Comparison of ENCODE assay signal across 29 cellular contexts in genomic region chr6:146419576-146419975, GRCh38.
"Had no signal": no experiment of that assay in that cellular context is flagged by ENCODE, and none has a peak within 500 bp of the region (broad histone marks: within the 10 kb centered on the region; RNA-seq: fewer than 3 reads in every experiment).

No MANE protein-coding gene starts in this region.

- H3K27me3 ChIP-seq: adrenal gland, body of pancreas, breast epithelium, SJCRH30 had no signal

- H3K27ac ChIP-seq: adrenal gland, body of pancreas, breast epithelium, RWPE1, SJCRH30, SK-N-MC had no signal

- H3K36me3 ChIP-seq: adrenal gland, breast epithelium, SJCRH30 had no signal

- H3K4me3 ChIP-seq: adrenal gland, body of pancreas, breast epithelium, SJCRH30, SK-N-MC had no signal

- H3K9me3 ChIP-seq: adrenal gland, body of pancreas, breast epithelium had no signal

- DNase-seq: activated CD4-positive, alpha-beta memory T cell treated with anti-CD3 and anti-CD28 coated beads for 36 hours; activated CD4-positive, alpha-beta T cell treated with anti-CD3 and anti-CD28 coated beads for 4 hours; activated CD4-positive, alpha-beta T cell treated with anti-CD3 and anti-CD28 coated beads, Interleukin-2, amount 50 U/mL, for 1 hour; activated CD4-positive, CD25-positive, alpha-beta regulatory T cell treated with anti-CD3 and anti-CD28 coated beads, Interleukin-2, amount 50 U/mL, for 72 hours; activated CD8-positive, alpha-beta memory T cell treated with anti-CD3 and anti-CD28 coated beads, Interleukin-2, amount 50 U/mL, for 4 hours; activated gamma-delta T cell treated with Interleukin-2 at 50 U/mL for 16 hours; activated naive CD4-positive, alpha-beta T cell treated with anti-CD3 and anti-CD28 coated beads for 36 hours; activated T-cell treated with anti-CD3 and anti-CD28 coated beads for 4 hours; activated T-cell treated with anti-CD3 and anti-CD28 coated beads, Interleukin-2, amount 50 U/mL, for 4 hours; adrenal gland; body of pancreas; NCI-H1048; NCI-H1105 treated with DMSO at 0.1 percent for 48 hours; NCI-H1436; NCI-H1694; NCI-H1930; NCI-H2081 treated with DMSO at 0.1 percent for 48 hours; NCI-H226; NCI-H446 treated with DMSO at 0.1 percent for 48 hours; NCI-H524; PC-3; Right ventricle myocardium superior; SJCRH30 had no signal

- FAIRE-seq: astrocyte, RCC 7860, TTC549 had no signal

- H3K4me1 ChIP-seq: adrenal gland, body of pancreas, breast epithelium, SJCRH30 had no signal
